In genomic region chr1:53420331-53420730, GRCh38 we compare ENCODE assay signal across 33 cellular contexts. TPM values are rescaled to one million over a fixed set of nuclear protein-coding genes. Genes with fewer than 3 reads are reported as not detected.
"Had no signal": no experiment of that assay in that cellular context is flagged by ENCODE, and none has a peak within 500 bp of the region (broad histone marks: within the 10 kb centered on the region; RNA-seq: fewer than 3 reads in every experiment).

No MANE protein-coding gene starts in this region.

- H3K27ac ChIP-seq: brain microvascular endothelial cell, esophagus muscularis mucosa, foreskin keratinocyte, gastroesophageal sphincter, heart right ventricle had no signal

- H3K36me3 ChIP-seq: brain microvascular endothelial cell, esophagus muscularis mucosa, gastroesophageal sphincter, heart right ventricle had no signal

- H3K9me3 ChIP-seq: esophagus muscularis mucosa had no signal

- FAIRE-seq: colon had no signal

- H3K4me1 ChIP-seq: foreskin keratinocyte, heart right ventricle had no signal

- H3K4me3 Mint-ChIP-seq: activated CD4-positive, alpha-beta memory T cell treated with anti-CD3 and anti-CD28 coated beads for 36 hours; activated CD4-positive, alpha-beta T cell treated with anti-CD3 and anti-CD28 coated beads for 36 hours; activated CD4-positive, alpha-beta T cell treated with anti-CD3 and anti-CD28 coated beads, Interleukin-2, amount 10 ng/mL, durations not matched to agents 24 days and 14 days; activated CD8-positive, alpha-beta T cell treated with anti-CD3 and anti-CD28 coated beads, Interleukin-2, amount 10 ng/mL, durations not matched to agents 7 days and 5 days; activated naive CD4-positive, alpha-beta T cell treated with anti-CD3 and anti-CD28 coated beads, Interleukin-2, amount 10 ng/mL, durations not matched to agents 7 days and 5 days; activated naive CD8-positive, alpha-beta T cell treated with anti-CD3 and anti-CD28 coated beads, Interleukin-2, amount 10 ng/mL, durations not matched to agents 7 days and 5 days; activated T-cell treated with anti-CD3 and anti-CD28 coated beads, Interleukin-2, amount 50 U/mL, for 24 hours; activated T-cell treated with anti-CD3 and anti-CD28 coated beads, Interleukin-2, amount 50 U/mL, for 72 hours; effector memory CD8-positive, alpha-beta T cell had no signal

- H3K27me3 Mint-ChIP-seq: activated CD4-positive, alpha-beta T cell treated with anti-CD3 and anti-CD28 coated beads for 36 hours; activated T-cell treated with anti-CD3 and anti-CD28 coated beads, Interleukin-2, amount 50 U/mL, for 24 hours had no signal

- ATAC-seq: activated CD4-positive, alpha-beta T cell treated with anti-CD3 and anti-CD28 coated beads for 36 hours; activated CD8-positive, alpha-beta T cell treated with anti-CD3 and anti-CD28 coated beads, Interleukin-2, amount 10 ng/mL, durations not matched to agents 7 days and 5 days; activated naive CD4-positive, alpha-beta T cell treated with anti-CD3 and anti-CD28 coated beads, Interleukin-2, amount 50 U/mL, for 72 hours; activated T-cell treated with anti-CD3 and anti-CD28 coated beads, Interleukin-2, amount 50 U/mL, for 72 hours; effector memory CD8-positive, alpha-beta T cell; foreskin keratinocyte; gastroesophageal sphincter; heart right ventricle had no signal

- H3K4me3 ChIP-seq: esophagus muscularis mucosa, gastroesophageal sphincter, heart right ventricle had no signal

- H3K27ac Mint-ChIP-seq: activated CD4-positive, alpha-beta memory T cell treated with anti-CD3 and anti-CD28 coated beads for 36 hours; activated CD4-positive, alpha-beta T cell treated with anti-CD3 and anti-CD28 coated beads for 36 hours; activated CD4-positive, alpha-beta T cell treated with anti-CD3 and anti-CD28 coated beads, Interleukin-2, amount 10 ng/mL, durations not matched to agents 24 days and 14 days; activated CD8-positive, alpha-beta T cell treated with anti-CD3 and anti-CD28 coated beads, Interleukin-2, amount 10 ng/mL, durations not matched to agents 7 days and 5 days; activated naive CD4-positive, alpha-beta T cell treated with anti-CD3 and anti-CD28 coated beads, Interleukin-2, amount 10 ng/mL, durations not matched to agents 7 days and 5 days; activated naive CD4-positive, alpha-beta T cell treated with anti-CD3 and anti-CD28 coated beads, Interleukin-2, amount 50 U/mL, for 72 hours; activated naive CD8-positive, alpha-beta T cell treated with anti-CD3 and anti-CD28 coated beads, Interleukin-2, amount 10 ng/mL, durations not matched to agents 7 days and 5 days; activated T-cell treated with anti-CD3 and anti-CD28 coated beads, Interleukin-2, amount 50 U/mL, for 24 hours; activated T-cell treated with anti-CD3 and anti-CD28 coated beads, Interleukin-2, amount 50 U/mL, for 72 hours; effector memory CD8-positive, alpha-beta T cell had no signal

- H3K36me3 Mint-ChIP-seq: activated naive CD4-positive, alpha-beta T cell treated with anti-CD3 and anti-CD28 coated beads, Interleukin-2, amount 10 ng/mL, durations not matched to agents 7 days and 5 days had no signal

- DNase-seq: activated CD4-positive, alpha-beta memory T cell treated with anti-CD3 and anti-CD28 coated beads for 36 hours; activated CD4-positive, alpha-beta T cell treated with anti-CD3 and anti-CD28 coated beads for 36 hours; activated CD4-positive, alpha-beta T cell treated with anti-CD3 and anti-CD28 coated beads, Interleukin-2, amount 10 ng/mL, durations not matched to agents 24 days and 14 days; activated CD4-positive, CD25-positive, alpha-beta regulatory T cell; activated CD4-positive, CD25-positive, alpha-beta regulatory T cell treated with anti-CD3 and anti-CD28 coated beads, Interleukin-2, amount 50 U/mL, for 72 hours; activated CD8-positive, alpha-beta memory T cell treated with anti-CD3 and anti-CD28 coated beads, Interleukin-2, amount 50 U/mL, for 48 hours; activated CD8-positive, alpha-beta T cell treated with anti-CD3 and anti-CD28 coated beads, Interleukin-2, amount 10 ng/mL, durations not matched to agents 7 days and 5 days; activated gamma-delta T cell; activated naive CD4-positive, alpha-beta T cell; activated naive CD4-positive, alpha-beta T cell treated with anti-CD3 and anti-CD28 coated beads, Interleukin-2, amount 10 ng/mL, durations not matched to agents 7 days and 5 days; activated naive CD8-positive, alpha-beta T cell treated with anti-CD3 and anti-CD28 coated beads, Interleukin-2, amount 10 ng/mL, durations not matched to agents 7 days and 5 days; activated T-cell treated with anti-CD3 and anti-CD28 coated beads for 4 hours; activated T-cell treated with anti-CD3 and anti-CD28 coated beads, Interleukin-2, amount 50 U/mL, for 24 hours; activated T-cell treated with anti-CD3 and anti-CD28 coated beads, Interleukin-2, amount 50 U/mL, for 72 hours; amniotic stem cell; anterior cingulate cortex; brain microvascular endothelial cell; caudate nucleus; cortex of kidney; dermis blood vessel endothelial cell; effector CD4-positive, alpha-beta T cell; effector memory CD8-positive, alpha-beta T cell; erythroblast; foreskin keratinocyte; heart right ventricle; T-helper 2 cell had no signal

RNA-seq across cellular contexts. Expression of gene DMRTB1, which starts 38.9 kb away (rescaled TPM):
- total RNA-seq: activated CD4-positive, alpha-beta memory T cell treated with anti-CD3 and anti-CD28 coated beads for 36 hours; activated CD4-positive, alpha-beta T cell treated with anti-CD3 and anti-CD28 coated beads, Interleukin-2, amount 10 ng/mL, durations not matched to agents 24 days and 14 days; activated CD8-positive, alpha-beta T cell treated with anti-CD3 and anti-CD28 coated beads, Interleukin-2, amount 10 ng/mL, durations not matched to agents 7 days and 5 days; activated naive CD4-positive, alpha-beta T cell treated with anti-CD3 and anti-CD28 coated beads, Interleukin-2, amount 50 U/mL, for 72 hours; activated naive CD8-positive, alpha-beta T cell treated with anti-CD3 and anti-CD28 coated beads, Interleukin-2, amount 10 ng/mL, durations not matched to agents 7 days and 5 days; activated T-cell treated with anti-CD3 and anti-CD28 coated beads, Interleukin-2, amount 50 U/mL, for 72 hours; chondrocyte; dermis blood vessel endothelial cell; esophagus muscularis mucosa; foreskin keratinocyte; gastroesophageal sphincter; glomerular endothelial cell; heart right ventricle; T-helper 1 cell treated with Interleukin-12 subunit alpha and Interleukin-12 subunit beta and Interleukin-4 antibody, amounts not matched to agents 30 ng/mL and 1 ng/mL, for 36 hours had no signal
